8 cellular contexts compared by ENCODE assay signal in the genomic region with DNA sequence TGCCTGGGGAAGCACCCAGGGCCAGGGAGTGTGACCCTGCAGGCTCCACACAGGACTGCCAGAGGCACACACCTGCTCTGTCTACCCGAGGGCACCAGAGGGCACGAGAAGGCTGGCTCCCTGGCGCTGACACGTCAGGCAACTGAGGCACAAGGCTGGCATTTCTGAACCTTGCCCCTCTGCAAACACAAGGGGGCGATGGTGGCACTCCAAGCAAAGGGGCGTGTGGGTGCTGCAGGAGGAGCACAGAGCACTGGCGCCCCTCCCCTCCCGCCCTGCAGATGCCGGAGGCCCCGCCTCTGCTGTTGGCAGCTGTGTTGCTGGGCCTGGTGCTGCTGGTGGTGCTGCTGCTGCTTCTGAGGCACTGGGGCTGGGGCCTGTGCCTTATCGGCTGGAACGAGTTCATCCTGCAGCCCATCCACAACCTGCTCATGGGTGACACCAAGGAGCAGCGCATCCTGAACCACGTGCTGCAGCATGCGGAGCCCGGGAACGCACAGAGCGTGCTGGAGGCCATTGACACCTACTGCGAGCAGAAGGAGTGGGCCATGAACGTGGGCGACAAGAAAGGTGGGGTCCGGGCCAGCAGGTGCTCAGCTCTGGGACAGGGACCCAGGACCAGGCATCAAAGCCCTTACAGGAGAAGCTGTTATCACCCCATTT. TPM values are rescaled to one million over a fixed set of nuclear protein-coding genes. Genes with fewer than 3 reads are reported as not detected.
DNase-seq lines count a peak whose midpoint lies in the region; ATAC-seq, FAIRE-seq and TF ChIP-seq lines count a peak whose summit lies in the region.

No MANE protein-coding gene starts in this region.

- TF ChIP-seq CTCF in pancreas (IDR thresholded peaks at IDR 0.05) (peak; percentile 33 to 52 (median 39)), uterus (IDR thresholded peaks at IDR 0.05) (peak in 3 of 4 experiments; percentile 12 to 39 (median 13))

- H3K9me3 ChIP-seq in CD4-positive, CD25-positive, alpha-beta regulatory T cell (ENCODE audit: control insufficient read depth in 2 of 2, low read length in 2 of 2): no peaks in the 10 kb centered on the region
- H3K9me3 ChIP-seq in pancreas (no peaks in the 10 kb centered on the region), uterus (no peaks in the 10 kb centered on the region)

- H3K36me3 Mint-ChIP-seq in CD4-positive, CD25-positive, alpha-beta regulatory T cell: peaks cover 4% of the 10 kb centered on the region
- peaks cover 10% of the 10 kb centered on the region for H3K36me3 Mint-ChIP-seq in activated naive CD4-positive, alpha-beta T cell treated with anti-CD3 and anti-CD28 coated beads for 36 hours (ENCODE audit: low read depth)

- no peaks in the 10 kb centered on the region for H3K27me3 ChIP-seq in CD4-positive, CD25-positive, alpha-beta regulatory T cell (ENCODE audit: control insufficient read depth, insufficient read depth, low read length)
- H3K27me3 ChIP-seq in pancreas (no peaks in the 10 kb centered on the region), uterus (no peaks in the 10 kb centered on the region)

- H3K4me3 Mint-ChIP-seq in CD4-positive, CD25-positive, alpha-beta regulatory T cell: no peak overlapping the region
- H3K4me3 Mint-ChIP-seq in activated naive CD4-positive, alpha-beta T cell treated with anti-CD3 and anti-CD28 coated beads for 36 hours: no peak overlapping the region

- FAIRE-seq in pancreas (lab: Jason Lieb, UNC): no peak

- intact Hi-C loops in activated naive CD4-positive, alpha-beta T cell treated with anti-CD3 and anti-CD28 coated beads for 36 hours (cut with micrococcal nuclease): no loop called here
- intact Hi-C loops in pancreas (cut with DNase I) (no loop called here), uterus (cut with DNase I; ENCODE audit: low total_unique reads) (no loop called here)

- CTCF ChIA-PET in activated naive CD4-positive, alpha-beta T cell treated with anti-CD3 and anti-CD28 coated beads for 36 hours (lab: Charles Lee): no interaction called here

- no peaks in the 10 kb centered on the region for H3K9me3 Mint-ChIP-seq in CD4-positive, CD25-positive, alpha-beta regulatory T cell
- no peaks in the 10 kb centered on the region for H3K9me3 Mint-ChIP-seq in activated naive CD4-positive, alpha-beta T cell treated with anti-CD3 and anti-CD28 coated beads for 36 hours

- H3K4me3 ChIP-seq in CD4-positive, CD25-positive, alpha-beta regulatory T cell (ENCODE audit: low read depth, low read length): no peak overlapping the region
- peak overlapping the region in 2 of 4 donors; percentile 17 to 22 for H3K4me3 ChIP-seq in pancreas
- no peak overlapping the region for H3K4me3 ChIP-seq in uterus

- peak; percentile 24 to 82 (median 28) for DNase-seq in CD4-positive, CD25-positive, alpha-beta regulatory T cell
- DNase-seq in HK-2 (ENCODE audit: unreplicated experiment) (peak; percentile 50), germinal center (ENCODE audit: low spot score) (peak; percentile 87), pancreas (peak; percentile 83 to 92 (median 86)), uterus (peak in 1 of 2 donors; percentile 53)
- peak; percentile 73 for DNase-seq in activated naive CD4-positive, alpha-beta T cell treated with anti-CD3 and anti-CD28 coated beads for 36 hours

- H3K4me1 Mint-ChIP-seq in CD4-positive, CD25-positive, alpha-beta regulatory T cell: peaks cover 0 to 9% (median 0%) of the 10 kb centered on the region in 4 donors
- peaks cover 6% of the 10 kb centered on the region for H3K4me1 Mint-ChIP-seq in activated naive CD4-positive, alpha-beta T cell treated with anti-CD3 and anti-CD28 coated beads for 36 hours (ENCODE audit: low read depth)

- no peaks in the 10 kb centered on the region for H3K27me3 Mint-ChIP-seq in CD4-positive, CD25-positive, alpha-beta regulatory T cell
- H3K27me3 Mint-ChIP-seq in activated naive CD4-positive, alpha-beta T cell treated with anti-CD3 and anti-CD28 coated beads for 36 hours (ENCODE audit: low read depth): no peaks in the 10 kb centered on the region

- H3K27ac Mint-ChIP-seq in CD4-positive, CD25-positive, alpha-beta regulatory T cell: no peak overlapping the region
- no peak overlapping the region for H3K27ac Mint-ChIP-seq in activated naive CD4-positive, alpha-beta T cell treated with anti-CD3 and anti-CD28 coated beads for 36 hours

- no peaks in the 10 kb centered on the region for H3K4me1 ChIP-seq in CD4-positive, CD25-positive, alpha-beta regulatory T cell (ENCODE audit: control insufficient read depth, insufficient read depth, low read length, poor library complexity, severe bottlenecking)
- H3K4me1 ChIP-seq in pancreas (peaks cover 2 to 39% (median 21%) of the 10 kb centered on the region in 3 donors), uterus (no peaks in the 10 kb centered on the region)

- 14 to 19% methylated on average over 22 of the region's 22 CpGs for WGBS in pancreas, 2 donors

- TF ChIP-seq POLR2A in uterus (IDR thresholded peaks at IDR 0.05): no peak

- no peak overlapping the region for H3K27ac ChIP-seq in CD4-positive, CD25-positive, alpha-beta regulatory T cell (ENCODE audit: insufficient read depth, low read length, poor library complexity, severe bottlenecking)
- H3K27ac ChIP-seq in pancreas: peak overlapping the region; percentile 73 to 84 (median 79)
- H3K27ac ChIP-seq in uterus: no peak overlapping the region

- ATAC-seq in CD4-positive, CD25-positive, alpha-beta regulatory T cell (ENCODE audit: low read depth in 2 of 2): peak; percentile 57 to 75
- ATAC-seq in pancreas (peak; percentile 69 to 79 (median 76)), HG02798 (IDR thresholded peaks at IDR 0.05; ENCODE audit: poor library complexity, unreplicated experiment) (no peak)

- H3K36me3 ChIP-seq in CD4-positive, CD25-positive, alpha-beta regulatory T cell (ENCODE audit: control insufficient read depth, insufficient read depth, low read length): no peaks in the 10 kb centered on the region
- H3K36me3 ChIP-seq in pancreas (no peaks in the 10 kb centered on the region), uterus (no peaks in the 10 kb centered on the region)

TF ChIP-seq in PFSK-1, 5 proteins besides CTCF, POLR2A, EP300 and RAD21:
- TF ChIP-seq, protein P1, sequence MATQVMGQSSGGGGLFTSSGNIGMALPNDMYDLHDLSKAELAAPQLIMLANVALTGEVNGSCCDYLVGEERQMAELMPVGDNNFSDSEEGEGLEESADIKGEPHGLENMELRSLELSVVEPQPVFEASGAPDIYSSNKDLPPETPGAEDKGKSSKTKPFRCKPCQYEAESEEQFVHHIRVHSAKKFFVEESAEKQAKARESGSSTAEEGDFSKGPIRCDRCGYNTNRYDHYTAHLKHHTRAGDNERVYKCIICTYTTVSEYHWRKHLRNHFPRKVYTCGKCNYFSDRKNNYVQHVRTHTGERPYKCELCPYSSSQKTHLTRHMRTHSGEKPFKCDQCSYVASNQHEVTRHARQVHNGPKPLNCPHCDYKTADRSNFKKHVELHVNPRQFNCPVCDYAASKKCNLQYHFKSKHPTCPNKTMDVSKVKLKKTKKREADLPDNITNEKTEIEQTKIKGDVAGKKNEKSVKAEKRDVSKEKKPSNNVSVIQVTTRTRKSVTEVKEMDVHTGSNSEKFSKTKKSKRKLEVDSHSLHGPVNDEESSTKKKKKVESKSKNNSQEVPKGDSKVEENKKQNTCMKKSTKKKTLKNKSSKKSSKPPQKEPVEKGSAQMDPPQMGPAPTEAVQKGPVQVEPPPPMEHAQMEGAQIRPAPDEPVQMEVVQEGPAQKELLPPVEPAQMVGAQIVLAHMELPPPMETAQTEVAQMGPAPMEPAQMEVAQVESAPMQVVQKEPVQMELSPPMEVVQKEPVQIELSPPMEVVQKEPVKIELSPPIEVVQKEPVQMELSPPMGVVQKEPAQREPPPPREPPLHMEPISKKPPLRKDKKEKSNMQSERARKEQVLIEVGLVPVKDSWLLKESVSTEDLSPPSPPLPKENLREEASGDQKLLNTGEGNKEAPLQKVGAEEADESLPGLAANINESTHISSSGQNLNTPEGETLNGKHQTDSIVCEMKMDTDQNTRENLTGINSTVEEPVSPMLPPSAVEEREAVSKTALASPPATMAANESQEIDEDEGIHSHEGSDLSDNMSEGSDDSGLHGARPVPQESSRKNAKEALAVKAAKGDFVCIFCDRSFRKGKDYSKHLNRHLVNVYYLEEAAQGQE (IDR thresholded peaks at IDR 0.05; ENCODE audit: insufficient read depth in 1 of 2, low read depth in 2 of 2, low read length in 2 of 2): no peak
- TF ChIP-seq FOXP2 (optimal IDR thresholded peaks at IDR 0.05; ENCODE audit: borderline replicate concordance, extremely low read depth, extremely low read length, insufficient read depth): peak; percentile 30

RNA-seq across cellular contexts. Expression of a gene that starts 20.8 kb away (rescaled TPM):
- 25.7 TPM for total RNA-seq in CD4-positive, CD25-positive, alpha-beta regulatory T cell
- polyA plus RNA-seq in CD4-positive, CD25-positive, alpha-beta regulatory T cell: 10 to 100 TPM; 11.3 to 12.4 (median 11.7) TPM
- polyA plus RNA-seq in PFSK-1 (2012; ENCODE audit: insufficient read length, low read depth): 31.1 TPM
- total RNA-seq in activated naive CD4-positive, alpha-beta T cell treated with anti-CD3 and anti-CD28 coated beads for 36 hours: 10 to 100 TPM; 22.9 to 23.6 TPM
- 10 to 100 TPM in 5 of 6 donors, 1 to 10 TPM in 1; 9.6 to 16.9 (median 13.6) TPM for total RNA-seq in pancreas
- 10 to 100 TPM; 33.7 to 41.6 TPM for polyA plus RNA-seq in pancreas
- total RNA-seq in uterus: 10 to 100 TPM; 14.7 to 48.9 (median 25.6) TPM

RNA-seq across cellular contexts. Expression of a gene that starts 20.8 kb away (rescaled TPM):
- 27.3 TPM for total RNA-seq in CD4-positive, CD25-positive, alpha-beta regulatory T cell
- polyA plus RNA-seq in CD4-positive, CD25-positive, alpha-beta regulatory T cell: 100 to 1,000 TPM in 1 of 4 donors, 10 to 100 TPM in 3; 89.2 to 106 (median 94.5) TPM
- 275 TPM for polyA plus RNA-seq in PFSK-1 (2012; ENCODE audit: insufficient read length, low read depth)
- total RNA-seq in activated naive CD4-positive, alpha-beta T cell treated with anti-CD3 and anti-CD28 coated beads for 36 hours: 10 to 100 TPM; 53.7 to 56.8 TPM
- total RNA-seq in pancreas: 10 to 100 TPM; 48.9 to 95.0 (median 62.3) TPM
- 10 to 100 TPM; 47.9 to 87.8 TPM for polyA plus RNA-seq in pancreas
- 100 to 1,000 TPM in 2 of 4 donors, 10 to 100 TPM in 2; 88.9 to 175 (median 108) TPM for total RNA-seq in uterus

RNA-seq across cellular contexts. Expression of a gene that starts 54.2 kb away (rescaled TPM):
- total RNA-seq in CD4-positive, CD25-positive, alpha-beta regulatory T cell: 2.7 TPM
- polyA plus RNA-seq in CD4-positive, CD25-positive, alpha-beta regulatory T cell: under 1 TPM in 3 of 4 donors, not detected in 1; 0.39 to 0.52 (median 0.41) TPM
- polyA plus RNA-seq in PFSK-1 (2012; ENCODE audit: insufficient read length, low read depth): 65.3 TPM
- total RNA-seq in activated naive CD4-positive, alpha-beta T cell treated with anti-CD3 and anti-CD28 coated beads for 36 hours: 1 to 10 TPM; 2.0 to 2.6 TPM
- total RNA-seq in pancreas (10 to 100 TPM in 3 of 6 donors, 1 to 10 TPM in 3; 5.0 to 19.4 (median 9.5) TPM), uterus (10 to 100 TPM in 2 of 4 donors, 1 to 10 TPM in 2; 1.5 to 43.4 (median 16.6) TPM)
- 10 to 100 TPM; 52.5 to 57.8 TPM for polyA plus RNA-seq in pancreas

RNA-seq across cellular contexts. Expression of a gene that starts 58.5 kb away (rescaled TPM):
- 43.0 TPM for total RNA-seq in CD4-positive, CD25-positive, alpha-beta regulatory T cell
- 10 to 100 TPM; 39.5 to 48.4 (median 45.0) TPM for polyA plus RNA-seq in CD4-positive, CD25-positive, alpha-beta regulatory T cell
- 35.4 TPM for polyA plus RNA-seq in PFSK-1 (2012; ENCODE audit: insufficient read length, low read depth)
- total RNA-seq in activated naive CD4-positive, alpha-beta T cell treated with anti-CD3 and anti-CD28 coated beads for 36 hours: 10 to 100 TPM; 16.0 to 19.0 TPM
- total RNA-seq in pancreas (10 to 100 TPM in 3 of 6 donors, 1 to 10 TPM in 3; 4.0 to 18.3 (median 9.6) TPM), uterus (10 to 100 TPM in 2 of 4 donors, 1 to 10 TPM in 2; 2.8 to 25.1 (median 13.3) TPM)
- 10 to 100 TPM; 16.5 to 20.4 TPM for polyA plus RNA-seq in pancreas

Comparison
In these comparisons a context has a peak if more than half of its experiments do, and no peak if none do; other contexts are left out.
1. H3K27ac ChIP-seq: peak in pancreas (4 of 4); none in CD4-positive, CD25-positive, alpha-beta regulatory T cell (single experiment) and uterus (0 of 2).